In the genomic region with DNA sequence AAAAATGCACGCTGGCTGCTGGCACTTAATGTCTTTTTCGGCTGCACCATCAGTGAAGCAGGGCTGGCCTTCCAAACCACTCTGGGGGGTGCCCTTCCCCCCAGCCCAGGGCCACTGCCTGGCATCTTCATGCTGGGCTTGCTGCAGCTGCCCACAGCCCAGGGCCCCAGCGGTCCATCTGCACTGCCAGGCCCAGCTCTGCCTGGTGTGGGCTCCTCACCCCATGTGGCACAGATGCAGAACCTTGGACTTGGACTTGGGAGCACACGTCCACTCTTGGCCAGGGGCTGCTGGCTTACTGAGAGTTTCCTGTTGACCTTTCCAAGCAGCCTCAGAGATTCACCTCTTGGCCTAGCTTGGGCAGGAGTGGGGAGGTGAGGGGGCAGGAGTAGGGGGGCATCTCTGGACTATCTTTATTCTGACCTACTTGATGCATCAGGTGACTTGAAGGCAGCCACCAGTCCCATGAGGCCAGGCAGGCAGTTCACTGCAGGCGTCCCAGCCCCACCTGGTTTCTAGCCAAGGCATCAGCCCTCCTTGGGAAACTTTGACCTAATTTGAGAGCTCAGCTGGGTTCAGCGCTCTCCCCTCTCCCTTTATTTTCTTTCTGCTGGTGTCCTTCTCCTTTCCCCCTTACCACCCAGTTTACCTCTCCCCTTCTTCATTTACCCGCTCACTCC, we compare ENCODE assay signal across 21 cellular contexts.
DNase-seq lines count a peak whose midpoint lies in the region; ATAC-seq and TF ChIP-seq lines count a peak whose summit lies in the region.
"Had no signal": no experiment of that assay in that cellular context is flagged by ENCODE, and none has a peak within 500 bp of the region (broad histone marks: within the 10 kb centered on the region; RNA-seq: fewer than 3 reads in every experiment).

No MANE protein-coding gene starts in this region.

- peak; percentile 15 for ATAC-seq in left ventricle myocardium superior
- ATAC-seq in Right ventricle myocardium inferior, result no peak
- no peak for ATAC-seq in activated B cell treated with CpG ODN at 0.5 μM for 24 hours (ENCODE audit: low read depth)
- ATAC-seq in HG03196 (IDR thresholded peaks at IDR 0.05; ENCODE audit: unreplicated experiment), result no peak
- ATAC-seq in GM21529 (IDR thresholded peaks at IDR 0.05; ENCODE audit: unreplicated experiment), result no peak
- ATAC-seq: A549 had no signal

- peaks cover 2% of the 10 kb centered on the region for H3K9me3 Mint-ChIP-seq in activated B cell treated with CpG ODN at 0.5 μM for 24 hours
- H3K9me3 Mint-ChIP-seq: CD4-positive, alpha-beta T cell had no signal

- peaks cover 36% of the 10 kb centered on the region for H3K36me3 Mint-ChIP-seq in activated B cell treated with CpG ODN at 0.5 μM for 24 hours (ENCODE audit: low read depth)

- H3K4me1 ChIP-seq in liver (ENCODE audit: control insufficient read depth in 4 of 4, insufficient read depth in 4 of 4, low read length in 3 of 4), result no peaks in the 10 kb centered on the region
- H3K4me1 ChIP-seq: A549, BE2C, SJSA1 had no signal

- WGBS in liver, result 83% methylated on average over 7 of the region's 7 CpGs

- H3K27me3 Mint-ChIP-seq in activated B cell treated with CpG ODN at 0.5 μM for 24 hours, result no peaks in the 10 kb centered on the region
- H3K27me3 Mint-ChIP-seq: CD4-positive, alpha-beta T cell had no signal

- peaks cover 28% of the 10 kb centered on the region for H3K4me1 Mint-ChIP-seq in activated B cell treated with CpG ODN at 0.5 μM for 24 hours

- CTCF ChIA-PET in activated B cell treated with CpG ODN at 0.5 μM for 24 hours (lab: Charles Lee), result no interaction called here

- H3K27ac Mint-ChIP-seq in activated B cell treated with CpG ODN at 0.5 μM for 24 hours, result peak overlapping the region; percentile 44
- H3K27ac Mint-ChIP-seq: CD4-positive, alpha-beta T cell had no signal

- H3K4me3 ChIP-seq in liver (ENCODE audit: low read depth in 1 of 3, low read length in 3 of 3), result no peak overlapping the region
- H3K4me3 ChIP-seq in foreskin fibroblast (ENCODE audit: low read depth in 1 of 2, low read length in 2 of 2), result no peak overlapping the region
- H3K4me3 ChIP-seq: A549, MG63, SJSA1 had no signal

- no peak overlapping the region for H3K27ac ChIP-seq in liver (ENCODE audit: low read depth in 1 of 2, low read length in 2 of 2)
- H3K27ac ChIP-seq: A549, SJSA1 had no signal

- no peaks in the 10 kb centered on the region for H3K36me3 ChIP-seq in liver (ENCODE audit: control insufficient read depth in 4 of 4, insufficient read depth in 3 of 4, low read depth in 1 of 4, low read length in 3 of 4)
- H3K36me3 ChIP-seq: BE2C, MG63, SJSA1 had no signal

- no peak for TF ChIP-seq CTCF in activated B cell treated with CpG ODN at 0.5 μM for 24 hours (IDR thresholded peaks at IDR 0.05)
- no peak for TF ChIP-seq CTCF in liver (IDR thresholded peaks at IDR 0.05; ENCODE audit: low read depth, low read length, missing input control)
- no peak for TF ChIP-seq CTCF in foreskin fibroblast (IDR thresholded peaks at IDR 0.05; ENCODE audit: low read depth, low read length)

- H3K9ac ChIP-seq in liver (ENCODE audit: low read depth in 1 of 2, low read length in 2 of 2), result no peak overlapping the region

- no peak overlapping the region for H3K4me3 Mint-ChIP-seq in activated B cell treated with CpG ODN at 0.5 μM for 24 hours
- H3K4me3 Mint-ChIP-seq: CD4-positive, alpha-beta T cell had no signal

- intact Hi-C loops in left ventricle myocardium superior (cut with micrococcal nuclease), result no loop called here
- intact Hi-C loops in Right ventricle myocardium inferior (cut with DNase I), result no loop called here
- intact Hi-C loops in activated B cell treated with CpG ODN at 0.5 μM for 24 hours (cut with micrococcal nuclease), result no loop called here

- POLR2A ChIA-PET in activated B cell treated with CpG ODN at 0.5 μM for 24 hours (lab: Charles Lee), result no interaction called here

- no peaks in the 10 kb centered on the region for H3K9me3 ChIP-seq in liver (ENCODE audit: control insufficient read depth in 4 of 4, low read length in 3 of 4)
- H3K9me3 ChIP-seq: BE2C, MG63, SJSA1 had no signal

- no peak for TF ChIP-seq RAD21 in liver (IDR thresholded peaks at IDR 0.05)

- DNase-seq in left ventricle myocardium superior, result peak; percentile 33
- no peak for DNase-seq in Right ventricle myocardium inferior (ENCODE audit: missing footprints)
- DNase-seq in activated B cell treated with CpG ODN at 0.5 μM for 24 hours, result no peak
- no peak for DNase-seq in foreskin fibroblast
- DNase-seq: BE2C; CD4-positive, alpha-beta T cell; COR-L47; DMS79; Kasumi-1; MG63; NCI-H1417; NCI-H1694 treated with DMSO at 0.1 percent for 48 hours; NCI-H2081 treated with DMSO at 0.1 percent for 48 hours; NCI-H446; NCI-H526; OCI-M1 had no signal

- no peaks in the 10 kb centered on the region for H3K27me3 ChIP-seq in liver (ENCODE audit: control insufficient read depth in 4 of 4, insufficient read depth in 4 of 4, low read length in 3 of 4)
- H3K27me3 ChIP-seq: BE2C, MG63, SJSA1 had no signal

TF ChIP-seq in liver, 16 proteins besides CTCF, POLR2A, EP300 and RAD21:
- TF ChIP-seq, protein P1, sequence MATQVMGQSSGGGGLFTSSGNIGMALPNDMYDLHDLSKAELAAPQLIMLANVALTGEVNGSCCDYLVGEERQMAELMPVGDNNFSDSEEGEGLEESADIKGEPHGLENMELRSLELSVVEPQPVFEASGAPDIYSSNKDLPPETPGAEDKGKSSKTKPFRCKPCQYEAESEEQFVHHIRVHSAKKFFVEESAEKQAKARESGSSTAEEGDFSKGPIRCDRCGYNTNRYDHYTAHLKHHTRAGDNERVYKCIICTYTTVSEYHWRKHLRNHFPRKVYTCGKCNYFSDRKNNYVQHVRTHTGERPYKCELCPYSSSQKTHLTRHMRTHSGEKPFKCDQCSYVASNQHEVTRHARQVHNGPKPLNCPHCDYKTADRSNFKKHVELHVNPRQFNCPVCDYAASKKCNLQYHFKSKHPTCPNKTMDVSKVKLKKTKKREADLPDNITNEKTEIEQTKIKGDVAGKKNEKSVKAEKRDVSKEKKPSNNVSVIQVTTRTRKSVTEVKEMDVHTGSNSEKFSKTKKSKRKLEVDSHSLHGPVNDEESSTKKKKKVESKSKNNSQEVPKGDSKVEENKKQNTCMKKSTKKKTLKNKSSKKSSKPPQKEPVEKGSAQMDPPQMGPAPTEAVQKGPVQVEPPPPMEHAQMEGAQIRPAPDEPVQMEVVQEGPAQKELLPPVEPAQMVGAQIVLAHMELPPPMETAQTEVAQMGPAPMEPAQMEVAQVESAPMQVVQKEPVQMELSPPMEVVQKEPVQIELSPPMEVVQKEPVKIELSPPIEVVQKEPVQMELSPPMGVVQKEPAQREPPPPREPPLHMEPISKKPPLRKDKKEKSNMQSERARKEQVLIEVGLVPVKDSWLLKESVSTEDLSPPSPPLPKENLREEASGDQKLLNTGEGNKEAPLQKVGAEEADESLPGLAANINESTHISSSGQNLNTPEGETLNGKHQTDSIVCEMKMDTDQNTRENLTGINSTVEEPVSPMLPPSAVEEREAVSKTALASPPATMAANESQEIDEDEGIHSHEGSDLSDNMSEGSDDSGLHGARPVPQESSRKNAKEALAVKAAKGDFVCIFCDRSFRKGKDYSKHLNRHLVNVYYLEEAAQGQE (IDR thresholded peaks at IDR 0.05), result no peak
- TF ChIP-seq HNF4G (IDR thresholded peaks at IDR 0.05), result no peak
- TF ChIP-seq EGR1 (IDR thresholded peaks at IDR 0.05; ENCODE audit: low read depth in 2 of 2), result no peak
- peak; percentile 53 to 63 for TF ChIP-seq HNF4A (conservative IDR thresholded peaks at IDR 0.05)
- no peak for TF ChIP-seq FOXA2 (IDR thresholded peaks at IDR 0.05)
- TF ChIP-seq SP1 (IDR thresholded peaks at IDR 0.05), result no peak
- no peak for TF ChIP-seq JUND (IDR thresholded peaks at IDR 0.05)
- peak; percentile 5 to 26 for TF ChIP-seq RXRA (IDR thresholded peaks at IDR 0.05)
- TF ChIP-seq GABPA (IDR thresholded peaks at IDR 0.05 in 1 of 2, conservative IDR thresholded peaks at IDR 0.05 in 1 of 2), result no peak
- TF ChIP-seq, protein P2, sequence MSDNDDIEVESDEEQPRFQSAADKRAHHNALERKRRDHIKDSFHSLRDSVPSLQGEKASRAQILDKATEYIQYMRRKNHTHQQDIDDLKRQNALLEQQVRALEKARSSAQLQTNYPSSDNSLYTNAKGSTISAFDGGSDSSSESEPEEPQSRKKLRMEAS (IDR thresholded peaks at IDR 0.05), result no peak
